In the genomic region with DNA sequence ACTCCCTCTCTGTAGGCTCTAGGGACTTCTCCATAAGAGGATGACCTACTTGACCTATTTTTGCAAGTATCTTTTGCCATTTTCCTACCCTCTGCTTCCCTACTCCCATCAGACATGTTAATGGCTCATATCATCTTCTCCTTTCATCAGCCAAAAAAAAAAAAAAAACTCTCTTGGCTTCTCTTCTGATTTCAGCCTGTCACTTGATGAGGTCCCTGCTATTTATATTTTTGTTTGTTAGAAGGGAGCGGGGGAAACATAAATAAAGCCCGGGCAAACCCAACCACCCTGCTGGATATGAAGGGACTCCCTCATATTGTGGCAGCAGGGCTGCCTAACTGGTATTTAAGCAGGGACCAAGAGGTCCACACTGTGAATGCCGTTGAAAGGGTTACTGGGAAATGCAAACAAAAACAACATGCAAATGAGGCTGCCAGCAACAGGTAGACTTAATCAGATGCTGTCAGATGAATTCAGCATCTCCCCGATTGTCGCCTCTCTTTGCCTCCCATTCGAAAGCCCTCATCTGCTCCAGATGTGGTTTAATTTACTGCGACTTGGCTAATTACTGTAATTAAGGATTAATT, we compare ENCODE assay signal across 1 cellular context.
TF ChIP-seq lines count a peak whose summit lies in the region.

No MANE protein-coding gene starts in this region.

TF ChIP-seq in WTC11, 78 proteins besides CTCF, POLR2A, EP300 and RAD21 (continued from another document):
- TF ChIP-seq, protein P1, sequence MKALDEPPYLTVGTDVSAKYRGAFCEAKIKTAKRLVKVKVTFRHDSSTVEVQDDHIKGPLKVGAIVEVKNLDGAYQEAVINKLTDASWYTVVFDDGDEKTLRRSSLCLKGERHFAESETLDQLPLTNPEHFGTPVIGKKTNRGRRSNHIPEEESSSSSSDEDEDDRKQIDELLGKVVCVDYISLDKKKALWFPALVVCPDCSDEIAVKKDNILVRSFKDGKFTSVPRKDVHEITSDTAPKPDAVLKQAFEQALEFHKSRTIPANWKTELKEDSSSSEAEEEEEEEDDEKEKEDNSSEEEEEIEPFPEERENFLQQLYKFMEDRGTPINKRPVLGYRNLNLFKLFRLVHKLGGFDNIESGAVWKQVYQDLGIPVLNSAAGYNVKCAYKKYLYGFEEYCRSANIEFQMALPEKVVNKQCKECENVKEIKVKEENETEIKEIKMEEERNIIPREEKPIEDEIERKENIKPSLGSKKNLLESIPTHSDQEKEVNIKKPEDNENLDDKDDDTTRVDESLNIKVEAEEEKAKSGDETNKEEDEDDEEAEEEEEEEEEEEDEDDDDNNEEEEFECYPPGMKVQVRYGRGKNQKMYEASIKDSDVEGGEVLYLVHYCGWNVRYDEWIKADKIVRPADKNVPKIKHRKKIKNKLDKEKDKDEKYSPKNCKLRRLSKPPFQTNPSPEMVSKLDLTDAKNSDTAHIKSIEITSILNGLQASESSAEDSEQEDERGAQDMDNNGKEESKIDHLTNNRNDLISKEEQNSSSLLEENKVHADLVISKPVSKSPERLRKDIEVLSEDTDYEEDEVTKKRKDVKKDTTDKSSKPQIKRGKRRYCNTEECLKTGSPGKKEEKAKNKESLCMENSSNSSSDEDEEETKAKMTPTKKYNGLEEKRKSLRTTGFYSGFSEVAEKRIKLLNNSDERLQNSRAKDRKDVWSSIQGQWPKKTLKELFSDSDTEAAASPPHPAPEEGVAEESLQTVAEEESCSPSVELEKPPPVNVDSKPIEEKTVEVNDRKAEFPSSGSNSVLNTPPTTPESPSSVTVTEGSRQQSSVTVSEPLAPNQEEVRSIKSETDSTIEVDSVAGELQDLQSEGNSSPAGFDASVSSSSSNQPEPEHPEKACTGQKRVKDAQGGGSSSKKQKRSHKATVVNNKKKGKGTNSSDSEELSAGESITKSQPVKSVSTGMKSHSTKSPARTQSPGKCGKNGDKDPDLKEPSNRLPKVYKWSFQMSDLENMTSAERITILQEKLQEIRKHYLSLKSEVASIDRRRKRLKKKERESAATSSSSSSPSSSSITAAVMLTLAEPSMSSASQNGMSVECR (CRISPR knock-in tag; IDR thresholded peaks at IDR 0.05; ENCODE audit: borderline replicate concordance): no peak
- TF ChIP-seq, protein P2, sequence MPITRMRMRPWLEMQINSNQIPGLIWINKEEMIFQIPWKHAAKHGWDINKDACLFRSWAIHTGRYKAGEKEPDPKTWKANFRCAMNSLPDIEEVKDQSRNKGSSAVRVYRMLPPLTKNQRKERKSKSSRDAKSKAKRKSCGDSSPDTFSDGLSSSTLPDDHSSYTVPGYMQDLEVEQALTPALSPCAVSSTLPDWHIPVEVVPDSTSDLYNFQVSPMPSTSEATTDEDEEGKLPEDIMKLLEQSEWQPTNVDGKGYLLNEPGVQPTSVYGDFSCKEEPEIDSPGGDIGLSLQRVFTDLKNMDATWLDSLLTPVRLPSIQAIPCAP (CRISPR knock-in tag; IDR thresholded peaks at IDR 0.05): no peak
- no peak for TF ChIP-seq CDX4 (CRISPR knock-in tag; IDR thresholded peaks at IDR 0.05; ENCODE audit: borderline replicate concordance)
- TF ChIP-seq ZMAT4 (CRISPR knock-in tag; IDR thresholded peaks at IDR 0.05): no peak
- TF ChIP-seq STAT6 (CRISPR knock-in tag; conservative IDR thresholded peaks at IDR 0.05; ENCODE audit: low read depth): no peak
- TF ChIP-seq ATF3 (CRISPR knock-in tag; conservative IDR thresholded peaks at IDR 0.05): no peak
TF ChIP-seq in WTC11: peak in this region for 0.
